Comparison of ENCODE assay signal across 19 cellular contexts in the genomic region with DNA sequence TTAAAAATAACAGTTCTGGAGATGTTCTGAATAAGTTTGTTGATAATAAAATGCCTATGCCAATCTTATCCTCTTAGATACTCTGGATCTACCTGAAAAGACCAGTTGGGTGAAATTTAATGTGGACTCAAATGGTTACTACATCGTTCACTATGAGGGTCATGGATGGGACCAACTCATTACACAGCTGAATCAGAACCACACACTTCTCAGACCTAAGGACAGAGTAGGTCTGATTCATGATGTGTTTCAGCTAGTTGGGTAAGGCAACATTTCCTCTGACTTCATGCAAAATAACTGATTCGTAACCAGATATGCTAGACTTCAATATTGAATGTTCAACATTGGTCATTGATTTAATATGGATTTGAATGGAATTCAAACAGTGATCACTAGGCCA. TPM values are rescaled to one million over a fixed set of nuclear protein-coding genes. Genes with fewer than 3 reads are reported as not detected.
DNase-seq lines count a peak whose midpoint lies in the region; ATAC-seq and FAIRE-seq lines count a peak whose summit lies in the region.
"Had no signal": no experiment of that assay in that cellular context is flagged by ENCODE, and none has a peak within 500 bp of the region (broad histone marks: within the 10 kb centered on the region; RNA-seq: fewer than 3 reads in every experiment).

No MANE protein-coding gene starts in this region.

- no peak overlapping the region for H3K4me3 Mint-ChIP-seq in activated T-cell treated with anti-CD3 and anti-CD28 coated beads, Interleukin-2, amount 50 U/mL, for 24 hours
- H3K4me3 Mint-ChIP-seq in activated T-helper 17 cell treated with anti-CD3 and anti-CD28 coated beads, Interleukin-2, amount 50 U/mL, for 72 hours: no peak overlapping the region
- H3K4me3 Mint-ChIP-seq: CD4-positive, CD25-positive, alpha-beta regulatory T cell; H9 had no signal

- peak overlapping the region; percentile 70 for H3K27ac Mint-ChIP-seq in activated T-cell treated with anti-CD3 and anti-CD28 coated beads, Interleukin-2, amount 50 U/mL, for 24 hours
- H3K27ac Mint-ChIP-seq in activated T-helper 17 cell treated with anti-CD3 and anti-CD28 coated beads, Interleukin-2, amount 50 U/mL, for 72 hours: peak overlapping the region; percentile 43
- H3K27ac Mint-ChIP-seq: H9 had no signal

- H3K27me3 Mint-ChIP-seq in activated T-cell treated with anti-CD3 and anti-CD28 coated beads, Interleukin-2, amount 50 U/mL, for 24 hours: no peaks in the 10 kb centered on the region
- H3K27me3 Mint-ChIP-seq in activated T-helper 17 cell treated with anti-CD3 and anti-CD28 coated beads, Interleukin-2, amount 50 U/mL, for 72 hours: no peaks in the 10 kb centered on the region
- H3K27me3 Mint-ChIP-seq: CD4-positive, CD25-positive, alpha-beta regulatory T cell had no signal

- FAIRE-seq in GM19239 (lab: Jason Lieb, UNC): peak; percentile 60
- FAIRE-seq: A204.1, D721Med had no signal

- H3K36me3 Mint-ChIP-seq in activated T-cell treated with anti-CD3 and anti-CD28 coated beads, Interleukin-2, amount 50 U/mL, for 24 hours (ENCODE audit: low read depth): peaks cover 86% of the 10 kb centered on the region
- peaks cover 92% of the 10 kb centered on the region for H3K36me3 Mint-ChIP-seq in activated T-helper 17 cell treated with anti-CD3 and anti-CD28 coated beads, Interleukin-2, amount 50 U/mL, for 72 hours (ENCODE audit: low read depth)

- H3K4me1 Mint-ChIP-seq in activated T-cell treated with anti-CD3 and anti-CD28 coated beads, Interleukin-2, amount 50 U/mL, for 24 hours (ENCODE audit: low read depth): peaks cover 30% of the 10 kb centered on the region
- peaks cover 15% of the 10 kb centered on the region for H3K4me1 Mint-ChIP-seq in activated T-helper 17 cell treated with anti-CD3 and anti-CD28 coated beads, Interleukin-2, amount 50 U/mL, for 72 hours
- H3K4me1 Mint-ChIP-seq: H9 had no signal

- ATAC-seq in activated T-helper 17 cell treated with anti-CD3 and anti-CD28 coated beads, Interleukin-2, amount 50 U/mL, for 72 hours (replicated peaks): peak; percentile 96
- ATAC-seq in HG03460 (IDR thresholded peaks at IDR 0.05; ENCODE audit: unreplicated experiment): no peak
- ATAC-seq: Panc1 had no signal

- DNase-seq in activated T-cell treated with anti-CD3 and anti-CD28 coated beads, Interleukin-2, amount 50 U/mL, for 24 hours: no peak
- DNase-seq in activated T-cell treated with anti-CD3 and anti-CD28 coated beads, Interleukin-2, amount 50 U/mL, for 1 hour: no peak
- DNase-seq in GM19239 (ENCODE audit: insufficient read length, low spot score) (no peak), renal cortical epithelial cell (ENCODE audit: low read depth) (peak; percentile 12), COR-L47 (lab: John Stamatoyannopoulos, UW) (no peak)
- DNase-seq in activated CD8-positive, alpha-beta memory T cell treated with anti-CD3 and anti-CD28 coated beads for 24 hours: no peak
- DNase-seq: CD4-positive, CD25-positive, alpha-beta regulatory T cell; H9; Kasumi-1; NCI-H1417 treated with DMSO at 0.1 percent for 48 hours; NCI-H2029 treated with DMSO at 0.1 percent for 48 hours; NCI-H510A; NCI-H82; SHP77 had no signal

- no peaks in the 10 kb centered on the region for H3K9me3 Mint-ChIP-seq in activated T-cell treated with anti-CD3 and anti-CD28 coated beads, Interleukin-2, amount 50 U/mL, for 24 hours
- H3K9me3 Mint-ChIP-seq in activated T-helper 17 cell treated with anti-CD3 and anti-CD28 coated beads, Interleukin-2, amount 50 U/mL, for 72 hours: no peaks in the 10 kb centered on the region
- H3K9me3 Mint-ChIP-seq: CD4-positive, CD25-positive, alpha-beta regulatory T cell; H9 had no signal

RNA-seq across cellular contexts. Expression of a gene that starts 27.0 kb away (rescaled TPM):
- 10 to 100 TPM; 37.2 to 74.0 TPM for total RNA-seq in activated T-helper 17 cell treated with anti-CD3 and anti-CD28 coated beads, Interleukin-2, amount 50 U/mL, for 72 hours
- 6.4 and 184 TPM in 2 replicates for total RNA-seq in renal cortical epithelial cell

RNA-seq across cellular contexts. Expression of a gene that starts 32.6 kb away (rescaled TPM):
- total RNA-seq in activated T-helper 17 cell treated with anti-CD3 and anti-CD28 coated beads, Interleukin-2, amount 50 U/mL, for 72 hours: 10 to 100 TPM; 45.0 to 52.7 TPM
- total RNA-seq in renal cortical epithelial cell: 72.9 and 122 TPM in 2 replicates
